ENCODE assay signal across 1 cellular context in the genomic region with DNA sequence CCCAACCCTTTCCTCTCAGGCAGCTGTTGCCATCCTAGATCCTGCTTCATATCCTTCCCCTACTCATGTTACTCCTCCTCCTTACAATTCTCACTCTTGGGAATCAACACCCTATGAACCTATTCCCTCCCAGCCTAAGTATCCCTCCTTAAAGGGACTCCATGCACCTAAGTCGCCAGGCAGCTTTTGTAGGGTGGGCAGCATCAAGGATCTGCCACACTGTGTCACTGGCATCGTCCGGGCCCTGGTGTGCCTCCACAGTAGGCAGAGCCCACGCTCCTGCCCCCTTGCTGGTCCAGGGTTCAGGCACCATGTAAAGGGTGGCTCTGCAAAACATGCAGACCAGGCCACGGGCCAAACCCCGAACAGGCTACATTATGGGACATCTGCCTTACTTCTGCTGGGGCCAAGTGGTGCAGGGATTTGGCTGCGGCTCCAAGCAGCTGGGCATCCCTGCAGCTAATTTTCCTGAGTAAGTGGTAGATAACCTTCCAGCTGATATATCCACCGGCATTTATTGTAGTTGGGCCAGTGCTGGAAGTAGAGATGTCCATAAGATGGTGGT.
TF ChIP-seq lines count a peak whose summit lies in the region.

No MANE protein-coding gene starts in this region.

TF ChIP-seq in H1, 55 proteins besides CTCF, POLR2A, EP300 and RAD21:
- TF ChIP-seq SAP30 (IDR thresholded peaks at IDR 0.05; ENCODE audit: insufficient read depth, insufficient replicate concordance, low read length) (no peak), JUN (IDR thresholded peaks at IDR 0.05; ENCODE audit: low read depth, low read length) (no peak), BRCA1 (IDR thresholded peaks at IDR 0.05; ENCODE audit: low read depth, low read length) (no peak), JUND (IDR thresholded peaks at IDR 0.05; ENCODE audit: low read length) (no peak), GABPA (IDR thresholded peaks at IDR 0.05; ENCODE audit: borderline replicate concordance, insufficient read depth, low read length) (no peak), YY1 (IDR thresholded peaks at IDR 0.05; ENCODE audit: low read depth, low read length) (no peak), SIX5 (IDR thresholded peaks at IDR 0.05; ENCODE audit: low read depth, low read length) (no peak)
